Comparison of ENCODE assay signal across 2 cellular contexts in genomic region chr2:5758346-5758745, GRCh38.
A peak's percentile ranks its signal among the peaks of the same experiment; 100 is the strongest.
TF ChIP-seq lines count a peak whose summit lies in the region.

No MANE protein-coding gene starts in this region.

TF ChIP-seq in HepG2, 621 proteins besides CTCF, POLR2A, EP300 and RAD21:
- TF ChIP-seq MNT (IDR thresholded peaks at IDR 0.05) (peak; percentile 53), NBN (conservative IDR thresholded peaks at IDR 0.05) (no peak)

TF ChIP-seq in H1, 55 proteins besides CTCF, POLR2A, EP300 and RAD21:
- TF ChIP-seq BRCA1 (IDR thresholded peaks at IDR 0.05; ENCODE audit: low read depth, low read length), result no peak
- no peak for TF ChIP-seq TEAD4 (IDR thresholded peaks at IDR 0.05; ENCODE audit: low read depth, low read length)
- TF ChIP-seq SRF (IDR thresholded peaks at IDR 0.05; ENCODE audit: low read depth, low read length), result no peak
- TF ChIP-seq NRF1 (IDR thresholded peaks at IDR 0.05; ENCODE audit: low read depth, low read length), result no peak
- no peak for TF ChIP-seq YY1 (IDR thresholded peaks at IDR 0.05; ENCODE audit: low read depth, low read length)
- no peak for TF ChIP-seq BACH1 (IDR thresholded peaks at IDR 0.05; ENCODE audit: low read length)
- no peak for TF ChIP-seq POU5F1 (IDR thresholded peaks at IDR 0.05; ENCODE audit: low read depth, low read length)
- TF ChIP-seq E2F6 (IDR thresholded peaks at IDR 0.05), result no peak
- no peak for TF ChIP-seq ATF2 (IDR thresholded peaks at IDR 0.05; ENCODE audit: low read length)
- no peak for TF ChIP-seq BCL11A (IDR thresholded peaks at IDR 0.05; ENCODE audit: low read depth in 2 of 2, low read length in 2 of 2)
- TF ChIP-seq TAF7 (optimal IDR thresholded peaks at IDR 0.05; ENCODE audit: borderline replicate concordance, low read depth, low read length), result no peak
